Comparison of ENCODE assay signal across 23 cellular contexts in genomic region chr4:99408346-99408745, GRCh38. TPM values are rescaled to one million over a fixed set of nuclear protein-coding genes. Genes with fewer than 3 reads are reported as not detected.
"Had no signal": no experiment of that assay in that cellular context is flagged by ENCODE, and none has a peak within 500 bp of the region (broad histone marks: within the 10 kb centered on the region; RNA-seq: fewer than 3 reads in every experiment).

No MANE protein-coding gene starts in this region.

- H3K4me3 ChIP-seq: adrenal gland, cardiac muscle cell, dorsolateral prefrontal cortex, left lung, suprapubic skin, upper lobe of left lung had no signal

- H3K36me3 Mint-ChIP-seq: activated naive CD4-positive, alpha-beta T cell treated with anti-CD3 and anti-CD28 coated beads, Interleukin-2, amount 50 U/mL, for 24 hours had no signal

- H3K36me3 ChIP-seq: adrenal gland, cardiac muscle cell, left lung, suprapubic skin, upper lobe of left lung had no signal

- H3K27me3 ChIP-seq: adrenal gland, cardiac muscle cell, dorsolateral prefrontal cortex, left lung, suprapubic skin, upper lobe of left lung had no signal

- H3K9me3 Mint-ChIP-seq: activated naive CD4-positive, alpha-beta T cell treated with anti-CD3 and anti-CD28 coated beads, Interleukin-2, amount 50 U/mL, for 24 hours; activated T-cell treated with anti-CD3 and anti-CD28 coated beads, Interleukin-2, amount 50 U/mL, for 72 hours had no signal

- H3K27ac ChIP-seq: adrenal gland, cardiac muscle cell, dorsolateral prefrontal cortex, left lung, suprapubic skin had no signal

- H3K4me1 Mint-ChIP-seq: activated naive CD4-positive, alpha-beta T cell treated with anti-CD3 and anti-CD28 coated beads, Interleukin-2, amount 50 U/mL, for 24 hours had no signal

- H3K27ac Mint-ChIP-seq: activated naive CD4-positive, alpha-beta T cell treated with anti-CD3 and anti-CD28 coated beads, Interleukin-2, amount 50 U/mL, for 24 hours; activated T-cell treated with anti-CD3 and anti-CD28 coated beads, Interleukin-2, amount 50 U/mL, for 72 hours had no signal

- H3K4me3 Mint-ChIP-seq: activated naive CD4-positive, alpha-beta T cell treated with anti-CD3 and anti-CD28 coated beads, Interleukin-2, amount 50 U/mL, for 24 hours; activated T-cell treated with anti-CD3 and anti-CD28 coated beads, Interleukin-2, amount 50 U/mL, for 72 hours had no signal

- H3K9me3 ChIP-seq: adrenal gland, left lung, suprapubic skin, upper lobe of left lung had no signal

- DNase-seq: activated CD4-positive, alpha-beta T cell treated with anti-CD3 and anti-CD28 coated beads, Interleukin-2, amount 50 U/mL, for 4 hours; activated effector memory CD4-positive, alpha-beta T cell treated with anti-CD3 and anti-CD28 coated beads, Interleukin-2, amount 50 U/mL, for 16 hours; activated T-cell treated with anti-CD3 and anti-CD28 coated beads, Interleukin-2, amount 50 U/mL, for 72 hours; adrenal gland; dorsolateral prefrontal cortex; foreskin fibroblast; hippocampal formation; islet precursor cell; left lung; occipital lobe; retina; stimulated activated CD4-positive, alpha-beta T cell treated with anti-CD3 and anti-CD28 coated beads, Interleukin-2, amount 100 ng/mL, for 24 hours; stimulated activated naive CD8-positive, alpha-beta T cell treated with anti-CD3 and anti-CD28 coated beads, Interleukin-15, Interleukin-2, amounts not matched to agents 100 U/mL and 50 U/mL, for 24 hours; SW 1271; T-helper 2 cell; upper lobe of left lung had no signal

- ATAC-seq: activated T-cell treated with anti-CD3 and anti-CD28 coated beads, Interleukin-2, amount 50 U/mL, for 72 hours; left lung; stimulated activated naive CD8-positive, alpha-beta T cell treated with anti-CD3 and anti-CD28 coated beads, Interleukin-15, Interleukin-2, amounts not matched to agents 100 U/mL and 50 U/mL, for 24 hours had no signal

RNA-seq across cellular contexts. Expression of gene ADH7, which starts 26.8 kb away (rescaled TPM):
- total RNA-seq: activated CD8-positive, alpha-beta memory T cell treated with anti-CD3 and anti-CD28 coated beads for 36 hours; activated T-cell treated with anti-CD3 and anti-CD28 coated beads, Interleukin-2, amount 50 U/mL, for 72 hours; adrenal gland; cardiac muscle cell; dorsolateral prefrontal cortex; epithelial cell of proximal tubule; mononuclear cell; occipital lobe; posterior vena cava had no signal

RNA-seq across cellular contexts. Expression of gene ADH1C, which starts 55.8 kb away (rescaled TPM):
- total RNA-seq: activated CD8-positive, alpha-beta memory T cell treated with anti-CD3 and anti-CD28 coated beads for 36 hours; activated T-cell treated with anti-CD3 and anti-CD28 coated beads, Interleukin-2, amount 50 U/mL, for 72 hours; cardiac muscle cell; epithelial cell of proximal tubule; mononuclear cell; occipital lobe had no signal
